Comparison of ENCODE assay signal across 13 cellular contexts in the genomic region with DNA sequence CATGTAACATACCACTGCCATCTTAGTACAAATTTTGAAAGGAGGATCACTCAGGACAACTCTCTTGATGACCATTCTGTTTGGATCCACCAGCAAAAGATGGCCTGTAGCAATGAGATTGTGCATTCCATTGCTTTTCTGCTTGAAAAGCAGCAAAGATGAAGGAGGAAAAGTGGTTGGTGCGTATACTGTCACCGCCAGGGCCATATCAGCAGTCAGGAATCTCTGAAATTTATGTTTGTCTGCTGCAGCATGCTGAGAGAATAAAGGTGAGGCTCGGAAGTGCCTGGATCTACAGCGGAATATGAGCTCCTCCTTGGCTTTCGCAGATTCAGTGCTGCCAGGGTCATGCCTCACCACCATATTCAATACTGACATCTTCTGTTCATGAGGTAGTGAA.
DNase-seq lines count a peak whose midpoint lies in the region; ATAC-seq and TF ChIP-seq lines count a peak whose summit lies in the region.
"Had no signal": no experiment of that assay in that cellular context is flagged by ENCODE, and none has a peak within 500 bp of the region (broad histone marks: within the 10 kb centered on the region; RNA-seq: fewer than 3 reads in every experiment).

No MANE protein-coding gene starts in this region.

- H2BK120ac ChIP-seq in IMR-90 (ENCODE audit: low read depth, low read length) = peak overlapping the region; percentile 97

- no TSS peak for BruUV-seq in IMR-90 (replicated peaks; lab: Mats Ljungman, UMichigan)

- H2BK20ac ChIP-seq in IMR-90 (ENCODE audit: low read depth, low read length) = peak overlapping the region; percentile 97

- H2BK5ac ChIP-seq in IMR-90 (ENCODE audit: low read depth, low read length, poor library complexity, severe bottlenecking) = peak overlapping the region; percentile 81

- no peak overlapping the region for H2AFZ ChIP-seq in IMR-90 (replicated peaks; ENCODE audit: low read length, poor library complexity)

- H3K36me3 ChIP-seq in IMR-90 (ENCODE audit: control insufficient read depth, insufficient read depth, low read length) (no peaks in the 10 kb centered on the region), colonic mucosa (no peaks in the 10 kb centered on the region), muscle layer of duodenum (ENCODE audit: control insufficient read depth in 1 of 2, insufficient read depth in 2 of 2, low read length in 2 of 2) (no peaks in the 10 kb centered on the region), transverse colon (no peaks in the 10 kb centered on the region), gastrocnemius medialis (no peaks in the 10 kb centered on the region)
- H3K36me3 ChIP-seq: BE2C had no signal

- H3K4me2 ChIP-seq in IMR-90 (ENCODE audit: low read depth, low read length) = no peak overlapping the region

- ATAC-seq in IMR-90 (ENCODE audit: low read depth) = no peak
- no peak for ATAC-seq in gastrocnemius medialis

- no peak for TF ChIP-seq POLR2A in IMR-90 (IDR thresholded peaks at IDR 0.05; ENCODE audit: low read depth, low read length)
- TF ChIP-seq POLR2A in transverse colon (IDR thresholded peaks at IDR 0.05) = no peak
- TF ChIP-seq POLR2A in gastrocnemius medialis (IDR thresholded peaks at IDR 0.05) = no peak

- DNase-seq in IMR-90 = no peak
- no peak for DNase-seq in colonic mucosa
- DNase-seq in transverse colon = no peak
- no peak for DNase-seq in gastrocnemius medialis
- DNase-seq in 8988T = no peak
- DNase-seq in EL = no peak
- DNase-seq: BE2C; CD4-positive, alpha-beta memory T cell; DMS79; HCEC 1CT; HFFc6 had no signal

- peak overlapping the region; percentile 75 for H2AK5ac ChIP-seq in IMR-90 (ENCODE audit: low read depth, low read length)

- H3K4me3 ChIP-seq in IMR-90 (ENCODE audit: insufficient read depth, low read depth, low read length) (no peak overlapping the region), colonic mucosa (no peak overlapping the region), muscle layer of duodenum (ENCODE audit: low read depth in 1 of 2, low read length in 2 of 2) (no peak overlapping the region), transverse colon (no peak overlapping the region), gastrocnemius medialis (no peak overlapping the region)

- H3K14ac ChIP-seq in IMR-90 (replicated peaks; ENCODE audit: low read depth, low read length) = peak overlapping the region; percentile 66

- peak overlapping the region; percentile 95; the same call in 1 of the 2 replicates for H3K27ac ChIP-seq in IMR-90 (ENCODE audit: insufficient read depth, low read length)
- H3K27ac ChIP-seq in colonic mucosa = peak overlapping the region; percentile 47
- H3K27ac ChIP-seq in muscle layer of duodenum (ENCODE audit: low read length) = peak overlapping the region; percentile 58
- H3K27ac ChIP-seq in transverse colon = peak overlapping the region; percentile 20 to 52 (median 36)
- H3K27ac ChIP-seq in gastrocnemius medialis = no peak overlapping the region
- H3K27ac ChIP-seq: C4-2B had no signal

- peaks cover 12% of the 10 kb centered on the region for H3K9me1 ChIP-seq in IMR-90 (ENCODE audit: insufficient read depth, low read length)

- no peak for TF ChIP-seq CTCF in IMR-90 (conservative IDR thresholded peaks at IDR 0.05; ENCODE audit: low read depth, low read length)
- no peak for TF ChIP-seq CTCF in colonic mucosa (IDR thresholded peaks at IDR 0.05)
- no peak for TF ChIP-seq CTCF in transverse colon (IDR thresholded peaks at IDR 0.05)
- TF ChIP-seq CTCF in gastrocnemius medialis (IDR thresholded peaks at IDR 0.05 in 4 of 5, conservative IDR thresholded peaks at IDR 0.05 in 1 of 5) = no peak

- CTCF ChIA-PET in IMR-90 (lab: Yijun Ruan, JAX) = interaction anchor here (1.1 to 1.4 kb wide), 2 partner anchors 9 to 1143 kb away, joined by 3 read pairs; no protein-coding TSS in a partner anchor

- H3K23ac ChIP-seq in IMR-90 (ENCODE audit: low read depth, low read length) = peak overlapping the region; percentile 84; the same call in 1 of the 2 replicates

- H3K27me3 ChIP-seq in IMR-90 (ENCODE audit: control insufficient read depth, insufficient read depth, low read length) = no peaks in the 10 kb centered on the region
- no peaks in the 10 kb centered on the region for H3K27me3 ChIP-seq in colonic mucosa
- no peaks in the 10 kb centered on the region for H3K27me3 ChIP-seq in muscle layer of duodenum (ENCODE audit: low read depth, low read length)
- H3K27me3 ChIP-seq in transverse colon = no peaks in the 10 kb centered on the region
- no peaks in the 10 kb centered on the region for H3K27me3 ChIP-seq in gastrocnemius medialis
- H3K27me3 ChIP-seq: BE2C had no signal

- H3K4me1 ChIP-seq in IMR-90 (ENCODE audit: control insufficient read depth, insufficient read depth, low read length) (peaks cover 15% of the 10 kb centered on the region), colonic mucosa (no peaks in the 10 kb centered on the region), muscle layer of duodenum (ENCODE audit: control insufficient read depth in 1 of 2, insufficient read depth in 2 of 2, low read length in 2 of 2) (no peaks in the 10 kb centered on the region), transverse colon (no peaks in the 10 kb centered on the region), gastrocnemius medialis (no peaks in the 10 kb centered on the region)
- H3K4me1 ChIP-seq: BE2C had no signal

- no peak for TF ChIP-seq RAD21 in IMR-90 (IDR thresholded peaks at IDR 0.05; ENCODE audit: low read length)

- intact Hi-C loops in IMR-90 (cut with micrococcal nuclease) (no loop called here), colonic mucosa (cut with DNase I) (no loop called here), transverse colon (cut with DNase I; ENCODE audit: low total_unique reads) (no loop called here), gastrocnemius medialis (cut with DNase I; ENCODE audit: low total_unique reads) (no loop called here)

- peak overlapping the region; percentile 94 for H4K91ac ChIP-seq in IMR-90 (ENCODE audit: insufficient read depth, low read depth, low read length)

- H3K56ac ChIP-seq in IMR-90 (ENCODE audit: extremely low read depth, insufficient read depth, low read length) = peak overlapping the region; percentile 53; the same call in 1 of the 2 replicates

- H3K9me3 ChIP-seq in IMR-90 (ENCODE audit: control insufficient read depth, insufficient read depth, low read length) (no peaks in the 10 kb centered on the region), colonic mucosa (no peaks in the 10 kb centered on the region), muscle layer of duodenum (ENCODE audit: control insufficient read depth in 1 of 2, low read length in 2 of 2) (no peaks in the 10 kb centered on the region), transverse colon (no peaks in the 10 kb centered on the region), gastrocnemius medialis (no peaks in the 10 kb centered on the region)
- H3K9me3 ChIP-seq: BE2C had no signal

- peaks cover 3% of the 10 kb centered on the region; the same call in 1 of the 2 replicates for H4K20me1 ChIP-seq in IMR-90 (ENCODE audit: insufficient read depth, low read length)

- no peak overlapping the region for H2AK9ac ChIP-seq in IMR-90 (replicated peaks; ENCODE audit: low read depth, low read length, poor library complexity)

- H2BK15ac ChIP-seq in IMR-90 (ENCODE audit: low read depth, low read length) = peak overlapping the region; percentile 91

- peak overlapping the region; percentile 96 for H4K5ac ChIP-seq in IMR-90 (ENCODE audit: low read depth, low read length)

- WGBS in IMR-90 (ENCODE audit: extremely low coverage in 2 of 2, insufficient read length in 1 of 2), 2 experiments = 100% methylated on average over 2 of the region's 5 CpGs; no CpG with 5 or more reads in 1 of the 2 experiments
- WGBS in transverse colon (ENCODE audit: low coverage in 1 of 2), 2 donors = 91% methylated on average over 5 of the region's 5 CpGs; no CpG with 5 or more reads in 1 of the 2 donors

- peak overlapping the region; percentile 88 for H3K4ac ChIP-seq in IMR-90 (ENCODE audit: low read depth, low read length)

- H3K79me1 ChIP-seq in IMR-90 (ENCODE audit: low read depth in 1 of 2, low read length in 2 of 2) = no peaks in the 10 kb centered on the region

- TF ChIP-seq EP300 in transverse colon (IDR thresholded peaks at IDR 0.05; ENCODE audit: low read depth) = no peak

- POLR2A ChIA-PET in IMR-90 (lab: Charles Lee; ENCODE audit: unreplicated experiment) = interaction anchor here (1.9 kb wide), 1 partner anchor 1141 kb away, joined by 12 read pairs; the partner anchor contains the start of gene PLK2

- dilution Hi-C loops in IMR-90 (cut with HindIII; ENCODE audit: low sequenced_read_pairs, unreplicated experiment) = no loop called here

- H4K8ac ChIP-seq in IMR-90 (ENCODE audit: low read depth in 2 of 2, low read length in 2 of 2) = peak overlapping the region; percentile 73 to 92

- H3K18ac ChIP-seq in IMR-90 (ENCODE audit: low read depth, low read length) = peak overlapping the region; percentile 99

- in situ Hi-C loops in IMR-90 (cut with MboI; ENCODE audit: low sequenced_read_pairs) = no loop called here
- in situ Hi-C loops in transverse colon (cut with MboI; ENCODE audit: low pct_ligation_motif_present in 1 of 4, low pct_unique_long_range_greater_than_20kb in 1 of 4, low sequenced_read_pairs in 3 of 4) = loop anchor here in 1 of 4 donors (25.0 kb wide), 1 partner anchor 469 kb away; no protein-coding TSS in a partner anchor
- in situ Hi-C loops in gastrocnemius medialis (cut with MboI; ENCODE audit: low sequenced_read_pairs in 4 of 4) = loop anchor here in 2 of 4 donors (25.0 kb wide), 2 partner anchors 469 to 569 kb away; no protein-coding TSS in a partner anchor

- no peak overlapping the region for H3K9ac ChIP-seq in IMR-90 (ENCODE audit: low read depth, low read length)
- no peak overlapping the region for H3K9ac ChIP-seq in colonic mucosa (ENCODE audit: low read depth in 2 of 2, low read length in 2 of 2)

TF ChIP-seq in IMR-90, 13 proteins besides CTCF, POLR2A, EP300 and RAD21:
- TF ChIP-seq MAZ (IDR thresholded peaks at IDR 0.05; ENCODE audit: borderline replicate concordance, low read depth, low read length) (no peak), RCOR1 (IDR thresholded peaks at IDR 0.05; ENCODE audit: insufficient replicate concordance, low read length) (no peak), RFX5 (IDR thresholded peaks at IDR 0.05; ENCODE audit: low read depth, low read length) (no peak), NFE2L2 (IDR thresholded peaks at IDR 0.05; ENCODE audit: low read depth, low read length) (no peak), CEBPB (IDR thresholded peaks at IDR 0.05; ENCODE audit: low read depth, low read length) (no peak)

Comparison
In these comparisons a context has a peak if more than half of its experiments do, and no peak if none do; other contexts are left out.
1. H3K27ac ChIP-seq: peak in IMR-90 (single experiment), colonic mucosa (single experiment), muscle layer of duodenum (single experiment) and transverse colon (4 of 4); none in gastrocnemius medialis (0 of 4).